ENCODE assay signal across 18 cellular contexts in the genomic region with DNA sequence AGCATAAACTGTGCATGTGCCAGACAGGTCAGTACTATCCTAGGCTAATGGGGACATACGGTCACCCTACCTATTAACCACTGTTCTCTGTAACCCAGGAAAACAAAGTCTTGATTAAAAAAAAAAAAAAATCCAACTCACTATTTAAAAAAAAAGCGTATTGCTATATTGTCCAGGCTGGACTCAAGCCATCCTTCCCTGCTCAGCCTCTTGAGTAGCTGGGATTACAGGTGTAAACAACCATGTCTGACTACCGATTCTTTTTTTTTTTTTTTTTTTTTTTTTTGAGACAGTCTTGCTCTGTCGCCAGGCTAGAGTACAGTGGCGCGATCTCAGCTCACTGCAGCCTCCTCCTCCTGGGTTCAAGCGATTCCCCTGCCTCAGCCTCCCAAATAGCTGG.
"Had no signal": no experiment of that assay in that cellular context is flagged by ENCODE, and none has a peak within 500 bp of the region (broad histone marks: within the 10 kb centered on the region; RNA-seq: fewer than 3 reads in every experiment).

No MANE protein-coding gene starts in this region.

- H3K27ac ChIP-seq: SJSA1 had no signal

- H3K9me3 Mint-ChIP-seq: IgD-negative memory B cell had no signal

- H3K9me3 ChIP-seq: MG63, SJSA1 had no signal

- H3K4me1 ChIP-seq: SJSA1 had no signal

- H3K27me3 Mint-ChIP-seq: IgD-negative memory B cell had no signal

- H3K4me3 ChIP-seq: MG63, SJSA1 had no signal

- H3K27me3 ChIP-seq: MG63, SJSA1 had no signal

- H3K36me3 ChIP-seq: SJSA1 had no signal

- DNase-seq: KBM-7, MG63, NCI-H1092 treated with DMSO at 0.1 percent for 48 hours, NCI-H1436, NCI-H187, NCI-H2081, NCI-H2107, NCI-H2227 treated with DMSO at 0.1 percent for 48 hours, NCI-H446, NCI-H510A, NCI-H524 treated with DMSO at 0.1 percent for 48 hours, NCI-H69, NCI-H774, Right ventricle myocardium superior, RPMI8226, SIG-M5 had no signal
